9 cellular contexts compared by ENCODE assay signal in the genomic region with DNA sequence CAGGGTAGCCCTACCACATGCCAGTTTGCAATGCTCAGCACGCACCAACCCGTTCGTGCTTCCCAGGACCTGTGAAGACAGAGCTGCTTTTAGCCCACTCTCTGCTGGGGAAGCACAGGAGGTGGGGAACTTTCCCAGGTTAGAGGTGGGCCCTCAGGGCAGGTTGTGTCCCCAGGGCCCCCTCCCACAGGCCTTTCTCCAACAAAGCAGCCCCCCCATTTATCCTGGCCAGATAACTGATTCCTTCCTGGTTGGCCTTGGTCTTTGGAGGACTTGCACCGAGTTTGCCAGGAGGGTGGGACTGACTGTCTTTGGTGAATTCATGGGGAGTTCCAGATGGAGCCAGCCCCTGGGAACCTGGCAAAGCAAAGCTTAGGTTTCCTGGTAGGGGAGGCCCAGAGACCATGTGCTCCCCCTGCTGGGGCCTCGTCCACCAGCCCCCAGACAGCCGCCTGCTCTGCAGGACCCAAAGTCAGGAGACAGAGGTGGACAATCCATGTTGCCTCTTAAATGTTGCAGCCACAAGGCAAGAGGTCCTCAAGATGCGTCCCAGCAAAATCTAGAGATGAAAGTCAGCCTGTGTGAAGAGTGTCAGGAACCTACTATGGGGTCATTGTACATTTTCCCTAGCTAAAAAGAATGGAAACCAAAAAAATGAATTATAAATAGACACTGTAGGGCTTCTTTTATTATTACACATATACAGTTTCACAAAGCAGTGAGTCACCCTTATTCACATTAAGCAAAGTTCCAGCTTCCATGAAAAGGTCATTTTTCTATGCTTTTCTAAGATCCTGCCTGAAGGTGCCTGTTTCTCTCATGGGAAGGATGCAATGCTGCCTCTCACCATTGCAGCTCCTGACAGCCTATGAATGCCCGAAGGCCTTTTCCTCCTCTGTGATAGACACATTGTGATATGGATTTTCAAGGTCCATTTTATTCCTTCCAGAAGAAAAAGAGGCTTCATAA.
A peak's percentile ranks its signal among the peaks of the same experiment; 100 is the strongest.
DNase-seq lines count a peak whose midpoint lies in the region; ATAC-seq and TF ChIP-seq lines count a peak whose summit lies in the region.
"Had no signal": no experiment of that assay in that cellular context is flagged by ENCODE, and none has a peak within 500 bp of the region (broad histone marks: within the 10 kb centered on the region; RNA-seq: fewer than 3 reads in every experiment).

No MANE protein-coding gene starts in this region.

- intact Hi-C loops in HCT116 (cut with micrococcal nuclease): no loop called here

- no peak overlapping the region for H3K4me3 Mint-ChIP-seq in natural killer cell treated with Interleukin-12 subunit alpha and Interleukin-12 subunit beta and Interleukin-15 and Interleukin-18, amount 100 ng/mL, for 72 hours
- H3K4me3 Mint-ChIP-seq: stimulated activated naive CD8-positive, alpha-beta T cell treated with anti-CD3 and anti-CD28 coated beads, Interleukin-15, Interleukin-2, amounts not matched to agents 100 ng/mL and 50 ng/mL, for 24 hours had no signal

- H3K36me3 Mint-ChIP-seq in natural killer cell treated with Interleukin-12 subunit alpha and Interleukin-12 subunit beta and Interleukin-15 and Interleukin-18, amount 100 ng/mL, for 72 hours: no peaks in the 10 kb centered on the region

- no peaks in the 10 kb centered on the region for H3K9me3 Mint-ChIP-seq in natural killer cell treated with Interleukin-12 subunit alpha and Interleukin-12 subunit beta and Interleukin-15 and Interleukin-18, amount 100 ng/mL, for 72 hours
- H3K9me3 Mint-ChIP-seq: stimulated activated naive CD8-positive, alpha-beta T cell treated with anti-CD3 and anti-CD28 coated beads, Interleukin-15, Interleukin-2, amounts not matched to agents 100 ng/mL and 50 ng/mL, for 24 hours had no signal

- H3K4me2 ChIP-seq in HCT116 (ENCODE audit: low read length) (no peak overlapping the region), SK-N-SH (peak overlapping the region; percentile 38; the same call in 1 of the 2 replicates)

- POLR2A ChIA-PET in HCT116 (lab: Charles Lee): no interaction called here
- POLR2A ChIA-PET in SK-N-SH (lab: Yijun Ruan, JAX): interaction anchor here (0.6 kb wide), 1 partner anchor 201 kb away, joined by 5 read pairs; no protein-coding TSS in a partner anchor

- H3K27me3 ChIP-seq in HCT116 (ENCODE audit: insufficient read depth, low read length) (peaks cover 44% of the 10 kb centered on the region), SK-N-SH (ENCODE audit: insufficient read depth) (no peaks in the 10 kb centered on the region)

- RAD21 ChIA-PET in HCT116 (lab: Charles Lee; ENCODE audit: low non-redundant PET in 1 of 2, low total read pairs in 2 of 2, uncharacterized antibody in 2 of 2, unreplicated experiment in 2 of 2): no interaction called here

- no peak overlapping the region for H3K27ac ChIP-seq in C4-2B
- H3K27ac ChIP-seq in HCT116 (ENCODE audit: low read depth, low read length): no peak overlapping the region
- peak overlapping the region in 1 of 2 experiments; percentile 68; a peak in 2 of 4 replicates for H3K27ac ChIP-seq in SK-N-SH (ENCODE audit: low read depth in 2 of 2, low read length in 1 of 2)

- no peaks in the 10 kb centered on the region for H3K79me2 ChIP-seq in HCT116 (ENCODE audit: insufficient read depth, low read length)
- no peaks in the 10 kb centered on the region for H3K79me2 ChIP-seq in SK-N-SH (ENCODE audit: insufficient read depth)

- no peaks in the 10 kb centered on the region for H3K4me1 Mint-ChIP-seq in natural killer cell treated with Interleukin-12 subunit alpha and Interleukin-12 subunit beta and Interleukin-15 and Interleukin-18, amount 100 ng/mL, for 72 hours (ENCODE audit: low read depth in 2 of 2)

- peaks cover 24 to 31% of the 10 kb centered on the region in 2 donors for H3K27me3 Mint-ChIP-seq in natural killer cell treated with Interleukin-12 subunit alpha and Interleukin-12 subunit beta and Interleukin-15 and Interleukin-18, amount 100 ng/mL, for 72 hours

- DNase-seq in HCT116 (ENCODE audit: low read depth, low spot score) (no peak), SK-N-SH (peak; percentile 78), iPS-NIHi7 (ENCODE audit: extremely low spot score) (peak; percentile 83)
- no peak for DNase-seq in natural killer cell treated with Interleukin-12 subunit alpha and Interleukin-12 subunit beta and Interleukin-15 and Interleukin-18, amount 100 ng/mL, for 72 hours (ENCODE audit: low spot score)

- H3K4me1 ChIP-seq in HCT116 (ENCODE audit: control insufficient read depth in 1 of 2, insufficient read depth in 2 of 2, low read length in 2 of 2) (no peaks in the 10 kb centered on the region), SK-N-SH (ENCODE audit: control insufficient read depth in 1 of 2, insufficient read depth in 2 of 2, low read depth in 1 of 2, low read length in 1 of 2) (peaks cover 7 to 8% of the 10 kb centered on the region in 2 experiments; a peak in 3 of 4 replicates)

- no peaks in the 10 kb centered on the region for H3K9me2 ChIP-seq in HCT116 (ENCODE audit: insufficient read depth)
- no peaks in the 10 kb centered on the region for H3K9me2 ChIP-seq in SK-N-SH

- WGBS in SK-N-SH (ENCODE audit: low lambda C conversion rate): 75% methylated on average over 6 of the region's 8 CpGs

- no peak overlapping the region for H3K27ac Mint-ChIP-seq in natural killer cell treated with Interleukin-12 subunit alpha and Interleukin-12 subunit beta and Interleukin-15 and Interleukin-18, amount 100 ng/mL, for 72 hours
- H3K27ac Mint-ChIP-seq: stimulated activated naive CD8-positive, alpha-beta T cell treated with anti-CD3 and anti-CD28 coated beads, Interleukin-15, Interleukin-2, amounts not matched to agents 100 ng/mL and 50 ng/mL, for 24 hours had no signal

- no peaks in the 10 kb centered on the region for H3K36me3 ChIP-seq in HCT116 (ENCODE audit: control insufficient read depth in 1 of 2, insufficient read depth in 2 of 2, low read length in 2 of 2)
- no peaks in the 10 kb centered on the region for H3K36me3 ChIP-seq in SK-N-SH (replicated peaks in 1 of 2; ENCODE audit: control insufficient read depth in 1 of 2, insufficient read depth in 2 of 2, low read length in 1 of 2)

- no peaks in the 10 kb centered on the region for H3K9me3 ChIP-seq in HCT116 (ENCODE audit: control insufficient read depth in 1 of 2, insufficient read depth in 1 of 2, low read depth in 1 of 2, low read length in 2 of 2)
- H3K9me3 ChIP-seq in SK-N-SH: no peaks in the 10 kb centered on the region

- TF ChIP-seq CTCF in C4-2B (conservative IDR thresholded peaks at IDR 0.05): peak; percentile 36
- peak in 2 of 3 experiments; percentile 27 to 40; a peak in 3 of 6 replicates for TF ChIP-seq CTCF in HCT116 (IDR thresholded peaks at IDR 0.05 in 2 of 3, conservative IDR thresholded peaks at IDR 0.05 in 1 of 3; ENCODE audit: borderline replicate concordance in 1 of 3, insufficient read depth in 1 of 3, low read depth in 2 of 3, low read length in 2 of 3)
- peak; percentile 50 for TF ChIP-seq CTCF in SK-N-SH (IDR thresholded peaks at IDR 0.05)

- CTCF ChIA-PET in HCT116 (lab: Charles Lee) (no interaction called here), SK-N-SH (lab: Yijun Ruan, JAX) (interaction anchor here (0.6 to 2.0 kb wide), 20 partner anchors 9 to 605 kb away, joined by 3 to 12 read pairs (median 4); no protein-coding TSS in a partner anchor)

- no peak overlapping the region for H3K9ac ChIP-seq in HCT116 (ENCODE audit: low read length)
- no peak overlapping the region for H3K9ac ChIP-seq in SK-N-SH

- peak; percentile 33 for TF ChIP-seq RAD21 in HCT116 (IDR thresholded peaks at IDR 0.05; ENCODE audit: low read depth)
- TF ChIP-seq RAD21 in SK-N-SH (IDR thresholded peaks at IDR 0.05; ENCODE audit: low read length): peak; percentile 62

- TF ChIP-seq EP300 in SK-N-SH (IDR thresholded peaks at IDR 0.05; ENCODE audit: borderline replicate concordance in 1 of 2, low read depth in 1 of 2, low read length in 1 of 2): no peak

- H2AFZ ChIP-seq in HCT116 (ENCODE audit: low read depth, low read length, poor library complexity, severe bottlenecking): no peak overlapping the region
- no peak overlapping the region for H2AFZ ChIP-seq in SK-N-SH (ENCODE audit: low read depth)

- peaks cover 10% of the 10 kb centered on the region for H3F3A ChIP-seq in SK-N-SH (replicated peaks; ENCODE audit: insufficient read depth)

- no TSS peak for BruUV-seq in HCT116 (replicated peaks; lab: Mats Ljungman, UMichigan)

- TF ChIP-seq POLR2A in HCT116 (IDR thresholded peaks at IDR 0.05; ENCODE audit: borderline replicate concordance, extremely low read depth, insufficient read depth, insufficient read length) (no peak), GM18505 (IDR thresholded peaks at IDR 0.05; ENCODE audit: borderline replicate concordance, extremely low read depth, insufficient read depth, insufficient read length) (no peak)

- peak; percentile 75 for ATAC-seq in HCT116
- ATAC-seq in GM18505 (IDR thresholded peaks at IDR 0.05; ENCODE audit: unreplicated experiment): no peak
- no peak for ATAC-seq in HG03571 (IDR thresholded peaks at IDR 0.05; ENCODE audit: unreplicated experiment)
- ATAC-seq in natural killer cell treated with Interleukin-12 subunit alpha and Interleukin-12 subunit beta and Interleukin-15 and Interleukin-18, amount 100 ng/mL, for 72 hours: no peak
- ATAC-seq in HG02678 (IDR thresholded peaks at IDR 0.05; ENCODE audit: unreplicated experiment): no peak

- H4K20me1 ChIP-seq in HCT116 (ENCODE audit: insufficient read depth): no peaks in the 10 kb centered on the region
- no peaks in the 10 kb centered on the region for H4K20me1 ChIP-seq in SK-N-SH (ENCODE audit: insufficient read depth)

- H3K4me3 ChIP-seq in HCT116 (replicated peaks in 1 of 2; ENCODE audit: low read depth in 1 of 2, low read length in 2 of 2): no peak overlapping the region
- H3K4me3 ChIP-seq in SK-N-SH (ENCODE audit: low read depth in 2 of 2, low read length in 1 of 2): no peak overlapping the region

TF ChIP-seq in HCT116, 20 proteins besides CTCF, POLR2A, EP300 and RAD21 (continues in another document):
- TF ChIP-seq SP1 (IDR thresholded peaks at IDR 0.05; ENCODE audit: low read depth) (no peak), CEBPB (IDR thresholded peaks at IDR 0.05; ENCODE audit: low read depth) (no peak), ZNF274 (IDR thresholded peaks at IDR 0.05; ENCODE audit: low read depth, low read length) (no peak), ELF1 (IDR thresholded peaks at IDR 0.05; ENCODE audit: borderline replicate concordance, low read depth) (no peak), SRF (IDR thresholded peaks at IDR 0.05; ENCODE audit: low read depth) (no peak), ZFX (IDR thresholded peaks at IDR 0.05) (no peak)

TF ChIP-seq in SK-N-SH, 30 proteins besides CTCF, POLR2A, EP300 and RAD21 (continues in another document):
- TF ChIP-seq RCOR1 (IDR thresholded peaks at IDR 0.05; ENCODE audit: low read length) (no peak), RFX5 (IDR thresholded peaks at IDR 0.05; ENCODE audit: low read length) (no peak), TAF1 (IDR thresholded peaks at IDR 0.05; ENCODE audit: borderline replicate concordance, low read depth, low read length) (no peak)
- TF ChIP-seq, protein P1, sequence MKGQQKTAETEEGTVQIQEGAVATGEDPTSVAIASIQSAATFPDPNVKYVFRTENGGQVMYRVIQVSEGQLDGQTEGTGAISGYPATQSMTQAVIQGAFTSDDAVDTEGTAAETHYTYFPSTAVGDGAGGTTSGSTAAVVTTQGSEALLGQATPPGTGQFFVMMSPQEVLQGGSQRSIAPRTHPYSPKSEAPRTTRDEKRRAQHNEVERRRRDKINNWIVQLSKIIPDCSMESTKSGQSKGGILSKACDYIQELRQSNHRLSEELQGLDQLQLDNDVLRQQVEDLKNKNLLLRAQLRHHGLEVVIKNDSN (IDR thresholded peaks at IDR 0.05; ENCODE audit: borderline replicate concordance, low read depth): no peak

Comparison
In these comparisons a context has a peak if more than half of its experiments do, and no peak if none do; other contexts are left out.
1. DNase-seq: peak in SK-N-SH (single experiment) and iPS-NIHi7 (single experiment); none in HCT116 (single experiment) and natural killer cell treated with Interleukin-12 subunit alpha and Interleukin-12 subunit beta and Interleukin-15 and Interleukin-18, amount 100 ng/mL, for 72 hours (single experiment).
2. Peak in every context shown above with its lines, with median percentiles within 50 percentile points of each other: CTCF ChIP-seq.